ENCODE assay signal across 26 cellular contexts in genomic region chr4:141914746-141915145, GRCh38.
DNase-seq lines count a peak whose midpoint lies in the region; ATAC-seq, FAIRE-seq and TF ChIP-seq lines count a peak whose summit lies in the region.
"Had no signal": no experiment of that assay in that cellular context is flagged by ENCODE, and none has a peak within 500 bp of the region (broad histone marks: within the 10 kb centered on the region; RNA-seq: fewer than 3 reads in every experiment).

No MANE protein-coding gene starts in this region.

- H3K9me3 Mint-ChIP-seq in GM23338, result no peaks in the 10 kb centered on the region
- H3K9me3 Mint-ChIP-seq in WTC11, result no peaks in the 10 kb centered on the region
- H3K9me3 Mint-ChIP-seq: CD8-positive, alpha-beta memory T cell had no signal

- H3K36me3 ChIP-seq in GM23338 (ENCODE audit: insufficient read depth) (no peaks in the 10 kb centered on the region), fibroblast of lung (ENCODE audit: control insufficient read depth, insufficient read depth, low read length) (no peaks in the 10 kb centered on the region), pancreas (no peaks in the 10 kb centered on the region), SJCRH30 (no peaks in the 10 kb centered on the region)
- H3K36me3 ChIP-seq: BE2C had no signal

- H3K9me2 ChIP-seq in GM23338 (ENCODE audit: insufficient read depth), result peaks cover 5% of the 10 kb centered on the region; the same call in 1 of the 2 replicates

- H3K9me3 ChIP-seq in fibroblast of lung (ENCODE audit: control insufficient read depth, insufficient read depth, low read depth, low read length) (no peaks in the 10 kb centered on the region), pancreas (no peaks in the 10 kb centered on the region), SJCRH30 (replicated peaks) (no peaks in the 10 kb centered on the region)
- H3K9me3 ChIP-seq: BE2C had no signal

- no peaks in the 10 kb centered on the region for H4K20me1 ChIP-seq in GM23338 (replicated peaks; ENCODE audit: insufficient read depth)
- H4K20me1 ChIP-seq in fibroblast of lung (ENCODE audit: control insufficient read depth, extremely low read depth, insufficient read depth, low read length), result no peaks in the 10 kb centered on the region

- no peak overlapping the region for H3K27ac Mint-ChIP-seq in GM23338
- peak overlapping the region; percentile 81; the same call in 1 of the 2 replicates for H3K27ac Mint-ChIP-seq in WTC11
- H3K27ac Mint-ChIP-seq: CD14-positive monocyte; CD8-positive, alpha-beta memory T cell had no signal

- H3K9ac ChIP-seq in fibroblast of lung (ENCODE audit: insufficient read depth, low read length), result no peak overlapping the region

- H3K36me3 Mint-ChIP-seq in GM23338 (ENCODE audit: low read depth) (no peaks in the 10 kb centered on the region), WTC11 (no peaks in the 10 kb centered on the region)
- H3K36me3 Mint-ChIP-seq: CD14-positive monocyte; CD8-positive, alpha-beta memory T cell had no signal

- no peaks in the 10 kb centered on the region for H3F3A ChIP-seq in GM23338 (replicated peaks; ENCODE audit: low read depth)

- H3K4me1 ChIP-seq in GM23338 (ENCODE audit: insufficient read depth), result no peaks in the 10 kb centered on the region
- H3K4me1 ChIP-seq in fibroblast of lung (ENCODE audit: control insufficient read depth, extremely low read depth, insufficient read depth, low read length), result no peaks in the 10 kb centered on the region
- no peaks in the 10 kb centered on the region for H3K4me1 ChIP-seq in pancreas
- no peaks in the 10 kb centered on the region for H3K4me1 ChIP-seq in SJCRH30

- WGBS in pancreas, 2 donors, result 78 to 86% methylated on average over 1 of the region's 1 CpG

- no peak overlapping the region for H3K4me2 ChIP-seq in GM23338
- no peak overlapping the region for H3K4me2 ChIP-seq in fibroblast of lung (ENCODE audit: extremely low read depth, insufficient read depth, low read length)

- H3K27me3 Mint-ChIP-seq in GM23338 (ENCODE audit: insufficient read depth, low read depth, poor library complexity) (no peaks in the 10 kb centered on the region), WTC11 (ENCODE audit: low read depth) (no peaks in the 10 kb centered on the region)
- H3K27me3 Mint-ChIP-seq: CD8-positive, alpha-beta memory T cell had no signal

- FAIRE-seq in pancreas (lab: Jason Lieb, UNC), result no peak
- FAIRE-seq: GM12891, GM19239 had no signal

- H3K4me3 Mint-ChIP-seq in GM23338 (no peak overlapping the region), WTC11 (no peak overlapping the region)
- H3K4me3 Mint-ChIP-seq: CD14-positive monocyte; CD8-positive, alpha-beta memory T cell had no signal

- H3K27ac ChIP-seq in GM23338 (ENCODE audit: low read depth) (no peak overlapping the region), fibroblast of lung (ENCODE audit: insufficient read depth, low read length) (no peak overlapping the region), pancreas (no peak overlapping the region), SJCRH30 (no peak overlapping the region)
- H3K27ac ChIP-seq: RWPE1 had no signal

- intact Hi-C loops in sciatic nerve (cut with DNase I) (no loop called here), pancreas (cut with DNase I) (no loop called here)

- POLR2A ChIA-PET in WTC11 (lab: Charles Lee), result no interaction called here

- H2AFZ ChIP-seq in GM23338 (0 out of 2 replicates have a peak overlapping the region, but pooled peaks have one; percentile 49), fibroblast of lung (ENCODE audit: low read length) (peak overlapping the region; percentile 6)

- CTCF ChIA-PET in WTC11 (lab: Charles Lee), result no interaction called here

- H3K79me2 ChIP-seq in GM23338 (replicated peaks; ENCODE audit: insufficient read depth), result no peaks in the 10 kb centered on the region
- no peaks in the 10 kb centered on the region for H3K79me2 ChIP-seq in fibroblast of lung (ENCODE audit: control insufficient read depth, insufficient read depth, low read length)

- DNase-seq in GM23338 (ENCODE audit: low spot score) (no peak), WTC11 (ENCODE audit: low spot score) (no peak), fibroblast of lung (ENCODE audit: low read depth in 2 of 2) (no peak), sciatic nerve (ENCODE audit: low spot score) (no peak), NCI-H2107 (lab: John Stamatoyannopoulos, UW) (no peak), pancreas (no peak), SJCRH30 (no peak)
- DNase-seq: BE2C; CD8-positive, alpha-beta memory T cell; DMS 273 treated with DMSO at 0.1 percent for 48 hours; DMS79; GF-D8; GOT3; HCEC 1CT; KG1; NCI-H1048; NCI-H1694; NCI-H2029 treated with DMSO at 0.1 percent for 48 hours; NCI-H2227 treated with DMSO at 0.1 percent for 48 hours; NCI-H526 treated with DMSO at 0.1 percent for 48 hours; SHP77 had no signal

- H3K27me3 ChIP-seq in GM23338 (ENCODE audit: insufficient read depth) (no peaks in the 10 kb centered on the region), fibroblast of lung (ENCODE audit: control insufficient read depth, insufficient read depth, low read length) (no peaks in the 10 kb centered on the region), pancreas (no peaks in the 10 kb centered on the region), SJCRH30 (no peaks in the 10 kb centered on the region)
- H3K27me3 ChIP-seq: BE2C had no signal

- no peak for TF ChIP-seq CTCF in GM23338 (conservative IDR thresholded peaks at IDR 0.05; ENCODE audit: low read depth in 2 of 2)
- no peak for TF ChIP-seq CTCF in WTC11 (IDR thresholded peaks at IDR 0.05)
- TF ChIP-seq CTCF in fibroblast of lung (conservative IDR thresholded peaks at IDR 0.05 in 1 of 2, IDR thresholded peaks at IDR 0.05 in 1 of 2; ENCODE audit: low read depth in 1 of 2, low read length in 2 of 2), result no peak
- no peak for TF ChIP-seq CTCF in pancreas (IDR thresholded peaks at IDR 0.05)

- H3K4me1 Mint-ChIP-seq in GM23338, result peaks cover 8% of the 10 kb centered on the region
- H3K4me1 Mint-ChIP-seq in WTC11, result peaks cover 3% of the 10 kb centered on the region
- H3K4me1 Mint-ChIP-seq: CD14-positive monocyte; CD8-positive, alpha-beta memory T cell had no signal

- ATAC-seq in GM23338 (no peak), WTC11 (no peak), sciatic nerve (no peak), pancreas (no peak)
- ATAC-seq: Panc1 had no signal

- H3K4me3 ChIP-seq in GM23338 (no peak overlapping the region), fibroblast of lung (replicated peaks in 1 of 4; ENCODE audit: control extremely low read depth in 1 of 4, insufficient read depth in 1 of 4, low read depth in 3 of 4, low read length in 4 of 4) (no peak overlapping the region), pancreas (no peak overlapping the region), SJCRH30 (no peak overlapping the region)

TF ChIP-seq in GM23338, 12 proteins besides CTCF, POLR2A, EP300 and RAD21 (continues in another document):
- TF ChIP-seq ZNF331 (CRISPR knock-in tag; IDR thresholded peaks at IDR 0.05; ENCODE audit: low read depth) (no peak), REST (IDR thresholded peaks at IDR 0.05; ENCODE audit: unreplicated experiment) (no peak), CREB1 (CRISPR knock-in tag; IDR thresholded peaks at IDR 0.05; ENCODE audit: low read depth) (no peak)

TF ChIP-seq in WTC11, 78 proteins besides CTCF, POLR2A, EP300 and RAD21:
- TF ChIP-seq RORB (CRISPR knock-in tag; IDR thresholded peaks at IDR 0.05) (no peak), ZNF138 (CRISPR knock-in tag; conservative IDR thresholded peaks at IDR 0.05) (no peak), SMAD4 (CRISPR knock-in tag; IDR thresholded peaks at IDR 0.05) (no peak), TP53 (CRISPR knock-in tag; IDR thresholded peaks at IDR 0.05) (no peak), ETV6 (CRISPR knock-in tag; IDR thresholded peaks at IDR 0.05) (no peak), E2F1 (CRISPR knock-in tag; IDR thresholded peaks at IDR 0.05) (no peak), SP1 (CRISPR knock-in tag; conservative IDR thresholded peaks at IDR 0.05) (no peak), NR1H2 (CRISPR knock-in tag; IDR thresholded peaks at IDR 0.05) (no peak), NFE2L1 (CRISPR knock-in tag; IDR thresholded peaks at IDR 0.05) (no peak), EMX1 (CRISPR knock-in tag; IDR thresholded peaks at IDR 0.05) (no peak), NR3C1 (CRISPR knock-in tag; conservative IDR thresholded peaks at IDR 0.05; ENCODE audit: low read depth) (no peak), ELF4 (CRISPR knock-in tag; IDR thresholded peaks at IDR 0.05; ENCODE audit: low read depth) (no peak), HMGA2 (CRISPR knock-in tag; IDR thresholded peaks at IDR 0.05) (no peak)
